8 cellular contexts compared by ENCODE assay signal in genomic region chr2:218292700-218293014, GRCh38. TPM values are rescaled to one million over a fixed set of nuclear protein-coding genes. Genes with fewer than 3 reads are reported as not detected.
DNase-seq lines count a peak whose midpoint lies in the region; ATAC-seq and TF ChIP-seq lines count a peak whose summit lies in the region.

No MANE protein-coding gene starts in this region.

- H3K14ac ChIP-seq in neuronal stem cell (ENCODE audit: low read length) = no peak overlapping the region

- H3K4me3 Mint-ChIP-seq in CD14-positive monocyte = peak overlapping the region; percentile 54 to 62

- H2BK120ac ChIP-seq in neuronal stem cell (ENCODE audit: low read depth, low read length) = no peak overlapping the region

- no peaks in the 10 kb centered on the region for H3K27me3 ChIP-seq in OCI-LY3 (ENCODE audit: low read depth, low read length)
- no peaks in the 10 kb centered on the region for H3K27me3 ChIP-seq in endocrine pancreas (ENCODE audit: control insufficient read depth, insufficient read depth, low read length)
- H3K27me3 ChIP-seq in neuronal stem cell (ENCODE audit: control insufficient read depth in 3 of 3, insufficient read depth in 3 of 3, low read depth in 1 of 3, low read length in 3 of 3) = peaks cover 0 to 46% (median 2%) of the 10 kb centered on the region in 3 experiments

- no peak overlapping the region for H3K18ac ChIP-seq in neuronal stem cell (ENCODE audit: low read length)

- H3K9me3 Mint-ChIP-seq in CD14-positive monocyte = peaks cover 0 to 2% (median 0%) of the 10 kb centered on the region in 7 donors

- H3K36me3 ChIP-seq in OCI-LY3 (replicated peaks; ENCODE audit: low read depth, low read length) (no peaks in the 10 kb centered on the region), endocrine pancreas (ENCODE audit: control insufficient read depth, insufficient read depth, low read length) (no peaks in the 10 kb centered on the region), neuronal stem cell (replicated peaks in 1 of 2; ENCODE audit: control insufficient read depth in 2 of 2, insufficient read depth in 2 of 2, low read length in 2 of 2) (no peaks in the 10 kb centered on the region)

- H2BK15ac ChIP-seq in neuronal stem cell (ENCODE audit: low read length) = no peak overlapping the region

- no peaks in the 10 kb centered on the region for H3K79me2 ChIP-seq in OCI-LY3 (ENCODE audit: low read length)

- no peak for DNase-seq in CD14-positive monocyte (ENCODE audit: low spot score)
- DNase-seq in neuronal stem cell (ENCODE audit: low spot score) = no peak
- no peak for DNase-seq in activated effector memory CD4-positive, alpha-beta T cell treated with Interleukin-2 at 50 U/mL for 16 hours
- no peak for DNase-seq in OCI-M1 (lab: John Stamatoyannopoulos, UW)
- DNase-seq in NCI-H1092 treated with DMSO at 0.1 percent for 48 hours (lab: John Stamatoyannopoulos, UW) = no peak

- no peak overlapping the region for H3K27ac ChIP-seq in OCI-LY3 (ENCODE audit: low read length)
- no peak overlapping the region for H3K27ac ChIP-seq in neuronal stem cell (replicated peaks; ENCODE audit: low read length)

- H3K4me2 ChIP-seq in OCI-LY3 (ENCODE audit: low read length) (peak overlapping the region; percentile 75), neuronal stem cell (ENCODE audit: insufficient read depth, low read length, poor library complexity, severe bottlenecking) (no peak overlapping the region)

- no peak overlapping the region for H4K91ac ChIP-seq in neuronal stem cell (ENCODE audit: low read depth, low read length, poor library complexity)

- H2BK12ac ChIP-seq in neuronal stem cell (ENCODE audit: low read length) = no peak overlapping the region

- no peak overlapping the region for H2AK5ac ChIP-seq in neuronal stem cell (ENCODE audit: low read depth, low read length)

- H2AFZ ChIP-seq in OCI-LY3 (ENCODE audit: low read depth, low read length) = peak overlapping the region; percentile 89; the same call in 1 of the 2 replicates
- peak overlapping the region; percentile 72 for H2AFZ ChIP-seq in neuronal stem cell (ENCODE audit: low read length)

- H2BK5ac ChIP-seq in neuronal stem cell (ENCODE audit: low read length) = no peak overlapping the region

- H3K4ac ChIP-seq in neuronal stem cell (ENCODE audit: low read length) = no peak overlapping the region

- H3K27me3 Mint-ChIP-seq in CD14-positive monocyte (ENCODE audit: low read depth in 3 of 3) = peaks cover 0 to 2% (median 0%) of the 10 kb centered on the region in 3 donors

- H3K9me3 ChIP-seq in OCI-LY3 (ENCODE audit: insufficient read depth, low read length) (no peaks in the 10 kb centered on the region), endocrine pancreas (ENCODE audit: control insufficient read depth, low read length) (no peaks in the 10 kb centered on the region), neuronal stem cell (replicated peaks in 1 of 2; ENCODE audit: control insufficient read depth in 2 of 2, insufficient read depth in 1 of 2, low read depth in 1 of 2, low read length in 2 of 2) (peaks cover 0 to 4% of the 10 kb centered on the region in 2 donors)

- peaks cover 4 to 16% of the 10 kb centered on the region in 2 donors for H3K36me3 Mint-ChIP-seq in CD14-positive monocyte

- TF ChIP-seq CTCF in CD14-positive monocyte (IDR thresholded peaks at IDR 0.05) = peak; percentile 74
- TF ChIP-seq CTCF in OCI-LY3 (IDR thresholded peaks at IDR 0.05; ENCODE audit: low read depth, low read length) = no peak

- H3K79me1 ChIP-seq in neuronal stem cell (ENCODE audit: low read depth, low read length) = no peaks in the 10 kb centered on the region

- no peak overlapping the region for H3K23ac ChIP-seq in neuronal stem cell (ENCODE audit: low read depth, low read length, poor library complexity)

- H3K4me1 ChIP-seq in OCI-LY3 (ENCODE audit: low read length) = peaks cover 26% of the 10 kb centered on the region
- peaks cover 4% of the 10 kb centered on the region for H3K4me1 ChIP-seq in endocrine pancreas (ENCODE audit: control insufficient read depth, insufficient read depth, low read length)
- peaks cover 5 to 17% of the 10 kb centered on the region in 2 donors for H3K4me1 ChIP-seq in neuronal stem cell (ENCODE audit: control insufficient read depth in 2 of 2, insufficient read depth in 1 of 2, low read depth in 1 of 2, low read length in 2 of 2)

- H3K4me1 Mint-ChIP-seq in CD14-positive monocyte = peaks cover 62% of the 10 kb centered on the region

- WGBS in neuronal stem cell (ENCODE audit: extremely low coverage in 2 of 2, insufficient read length in 2 of 2, insufficient replicate concordance in 1 of 2), 2 donors = no CpG with 5 or more reads among the region's 5 CpGs

- H4K8ac ChIP-seq in neuronal stem cell (ENCODE audit: low read depth, low read length) = no peak overlapping the region

- H3K9ac ChIP-seq in OCI-LY3 (ENCODE audit: low read length) = no peak overlapping the region
- H3K9ac ChIP-seq in endocrine pancreas (ENCODE audit: control insufficient read depth, insufficient read depth, low read length) = peak overlapping the region; percentile 5
- H3K9ac ChIP-seq in neuronal stem cell (ENCODE audit: low read depth, low read length, poor library complexity) = no peak overlapping the region

- ATAC-seq in GM18867 (IDR thresholded peaks at IDR 0.05; ENCODE audit: unreplicated experiment) = no peak

- H3K4me3 ChIP-seq in OCI-LY3 (ENCODE audit: low read length) (peak overlapping the region; percentile 79), endocrine pancreas (ENCODE audit: control insufficient read depth, insufficient read depth, low read length) (peak overlapping the region; percentile 68), neuronal stem cell (ENCODE audit: low read length in 2 of 2) (no peak overlapping the region)

- intact Hi-C loops in CD14-positive monocyte (cut with micrococcal nuclease) = loop anchor here in 1 of 2 donors (5.0 kb wide), 2 partner anchors 90 to 105 kb away; partner anchors contain the start of genes CTDSP1 and SLC11A1

- H4K20me1 ChIP-seq in OCI-LY3 (ENCODE audit: insufficient read depth, low read length) = no peaks in the 10 kb centered on the region

- peak overlapping the region; percentile 90 to 97 (median 90) for H3K27ac Mint-ChIP-seq in CD14-positive monocyte

RNA-seq across cellular contexts. Expression of gene TMBIM1, which starts 0.4 kb away (rescaled TPM):
- 100 to 1,000 TPM; 129 to 139 TPM for polyA plus RNA-seq in CD14-positive monocyte
- polyA plus RNA-seq in neuronal stem cell (2013, experiment 1 of 2) = 10.4 TPM
- polyA plus RNA-seq in neuronal stem cell (2013, experiment 2 of 2) = 10.7 TPM

RNA-seq across cellular contexts. Expression of gene PNKD, which starts 22.3 kb away (rescaled TPM):
- polyA plus RNA-seq in CD14-positive monocyte = 10 to 100 TPM; 79.8 to 92.0 TPM
- polyA plus RNA-seq in neuronal stem cell (2013, experiment 1 of 2) = 58.6 TPM
- polyA plus RNA-seq in neuronal stem cell (2013, experiment 2 of 2) = 61.7 TPM

RNA-seq across cellular contexts. Expression of gene AAMP, which starts 22.7 kb away (rescaled TPM):
- polyA plus RNA-seq in CD14-positive monocyte = 10 to 100 TPM; 90.8 to 98.7 TPM
- polyA plus RNA-seq in neuronal stem cell (2013, experiment 1 of 2) = 45.1 TPM
- polyA plus RNA-seq in neuronal stem cell (2013, experiment 2 of 2) = 38.9 TPM

RNA-seq across cellular contexts. Expression of gene GPBAR1, which starts 31.8 kb away (rescaled TPM):
- polyA plus RNA-seq in CD14-positive monocyte = 100 to 1,000 TPM; 143 to 181 TPM
- 0.46 TPM for polyA plus RNA-seq in neuronal stem cell (2013, experiment 1 of 2)
- polyA plus RNA-seq in neuronal stem cell (2013, experiment 2 of 2) = 0.44 TPM

Comparison
In these comparisons a context has a peak if more than half of its experiments do, and no peak if none do; other contexts are left out.
1. H3K4me3 ChIP-seq: peak in OCI-LY3 (single experiment) and endocrine pancreas (single experiment); none in neuronal stem cell (0 of 2).